Comparison of ENCODE assay signal across 11 cellular contexts in genomic region chr14:52906141-52906601, GRCh38. TPM values are rescaled to one million over a fixed set of nuclear protein-coding genes. Genes with fewer than 3 reads are reported as not detected.
A peak's percentile ranks its signal among the peaks of the same experiment; 100 is the strongest.
DNase-seq lines count a peak whose midpoint lies in the region; ATAC-seq and TF ChIP-seq lines count a peak whose summit lies in the region.
"Had no signal": no experiment of that assay in that cellular context is flagged by ENCODE, and none has a peak within 500 bp of the region (broad histone marks: within the 10 kb centered on the region; RNA-seq: fewer than 3 reads in every experiment).

No MANE protein-coding gene starts in this region.

- POLR2A ChIA-PET in HEK293T (lab: Yijun Ruan, JAX) = no interaction called here

- H3K9me3 ChIP-seq in right atrium auricular region = no peaks in the 10 kb centered on the region

- H3K27me3 ChIP-seq in right atrium auricular region = no peaks in the 10 kb centered on the region

- H3K4me3 ChIP-seq in right atrium auricular region (no peak overlapping the region), coronary artery (peak overlapping the region; percentile 14)
- H3K4me3 ChIP-seq: GM12878 had no signal

- DNase-seq in Right ventricle myocardium superior (no peak), right atrium auricular region (ENCODE audit: low spot score) (no peak), coronary artery (ENCODE audit: low spot score) (no peak), lung microvascular endothelial cell (ENCODE audit: low read depth in 2 of 2) (peak; percentile 31 to 86), D341Med (ENCODE audit: low spot score) (no peak), HEK293T (ENCODE audit: extremely low spot score) (no peak)
- no peak for DNase-seq in stimulated activated CD4-positive, alpha-beta T cell treated with anti-CD3 and anti-CD28 coated beads, Interleukin-12 subunit alpha, Interleukin-12 subunit beta, amount 100 ng/mL, for 4 hours
- DNase-seq in activated CD4-positive, CD25-positive, alpha-beta regulatory T cell treated with anti-CD3 and anti-CD28 coated beads, Interleukin-2, amount 50 U/mL, for 72 hours = no peak
- DNase-seq: 8988T; activated effector memory CD4-positive, alpha-beta T cell treated with Interleukin-2 at 50 U/mL for 16 hours had no signal

- intact Hi-C loops in Right ventricle myocardium superior (cut with DNase I) = no loop called here

- TF ChIP-seq CTCF in right atrium auricular region (IDR thresholded peaks at IDR 0.05) (no peak), coronary artery (IDR thresholded peaks at IDR 0.05) (no peak)

- peaks cover 0 to 40% of the 10 kb centered on the region in 2 donors for H3K4me1 ChIP-seq in right atrium auricular region

- peaks cover 9% of the 10 kb centered on the region for H3K36me3 ChIP-seq in right atrium auricular region

- peak; percentile 15 for ATAC-seq in Right ventricle myocardium superior (ENCODE audit: poor library complexity)
- ATAC-seq: GM12878 had no signal

- CTCF ChIA-PET in HEK293T (lab: Yijun Ruan, JAX) = interaction anchor here (0.6 kb wide), 1 partner anchor 1094 kb away, joined by 3 read pairs; no protein-coding TSS in a partner anchor

- peak overlapping the region in 1 of 2 donors; percentile 56 for H3K27ac ChIP-seq in right atrium auricular region
- H3K27ac ChIP-seq in coronary artery = peak overlapping the region; percentile 50 to 64

TF ChIP-seq in HEK293T, 16 proteins besides CTCF, POLR2A, EP300 and RAD21:
- TF ChIP-seq FOXM1 (IDR thresholded peaks at IDR 0.05; ENCODE audit: borderline replicate concordance) (no peak), PKNOX1 (IDR thresholded peaks at IDR 0.05) (no peak), SUZ12 (IDR thresholded peaks at IDR 0.05) (no peak), ZNF384 (IDR thresholded peaks at IDR 0.05) (no peak), L3MBTL2 (conservative IDR thresholded peaks at IDR 0.05) (no peak), BHLHE40 (IDR thresholded peaks at IDR 0.05; ENCODE audit: borderline replicate concordance) (no peak), FOXK2 (IDR thresholded peaks at IDR 0.05) (no peak), FOXA1 (IDR thresholded peaks at IDR 0.05) (no peak), HDGF (IDR thresholded peaks at IDR 0.05; ENCODE audit: borderline replicate concordance) (no peak), ELF4 (IDR thresholded peaks at IDR 0.05) (no peak), NFRKB (IDR thresholded peaks at IDR 0.05) (no peak), CTBP1 (IDR thresholded peaks at IDR 0.05; ENCODE audit: borderline replicate concordance) (no peak), SP1 (IDR thresholded peaks at IDR 0.05) (no peak), LEF1 (IDR thresholded peaks at IDR 0.05; ENCODE audit: borderline replicate concordance) (no peak), ARNT (IDR thresholded peaks at IDR 0.05) (no peak), TARDBP (IDR thresholded peaks at IDR 0.05) (no peak)
TF ChIP-seq in HEK293T: peak in this region for 0.

RNA-seq across cellular contexts. Expression of gene FERMT2, which starts 44.7 kb away (rescaled TPM):
- total RNA-seq in Right ventricle myocardium superior = 116 TPM
- total RNA-seq in right atrium auricular region = 100 to 1,000 TPM in 1 of 2 donors, 10 to 100 TPM in 1; 89.1 to 101 TPM
- total RNA-seq in lung microvascular endothelial cell = 58.6 and 61.3 TPM in 2 replicates

Comparison
In these comparisons a context has a peak if more than half of its experiments do, and no peak if none do; other contexts are left out.
1. DNase-seq: peak in lung microvascular endothelial cell (2 of 2); none in Right ventricle myocardium superior (single experiment), right atrium auricular region (single experiment), coronary artery (single experiment), stimulated activated CD4-positive, alpha-beta T cell treated with anti-CD3 and anti-CD28 coated beads, Interleukin-12 subunit alpha, Interleukin-12 subunit beta, amount 100 ng/mL, for 4 hours (single experiment), D341Med (single experiment), HEK293T (single experiment) and activated CD4-positive, CD25-positive, alpha-beta regulatory T cell treated with anti-CD3 and anti-CD28 coated beads, Interleukin-2, amount 50 U/mL, for 72 hours (single experiment).